Comparison of ENCODE assay signal across 12 cellular contexts in the genomic region with DNA sequence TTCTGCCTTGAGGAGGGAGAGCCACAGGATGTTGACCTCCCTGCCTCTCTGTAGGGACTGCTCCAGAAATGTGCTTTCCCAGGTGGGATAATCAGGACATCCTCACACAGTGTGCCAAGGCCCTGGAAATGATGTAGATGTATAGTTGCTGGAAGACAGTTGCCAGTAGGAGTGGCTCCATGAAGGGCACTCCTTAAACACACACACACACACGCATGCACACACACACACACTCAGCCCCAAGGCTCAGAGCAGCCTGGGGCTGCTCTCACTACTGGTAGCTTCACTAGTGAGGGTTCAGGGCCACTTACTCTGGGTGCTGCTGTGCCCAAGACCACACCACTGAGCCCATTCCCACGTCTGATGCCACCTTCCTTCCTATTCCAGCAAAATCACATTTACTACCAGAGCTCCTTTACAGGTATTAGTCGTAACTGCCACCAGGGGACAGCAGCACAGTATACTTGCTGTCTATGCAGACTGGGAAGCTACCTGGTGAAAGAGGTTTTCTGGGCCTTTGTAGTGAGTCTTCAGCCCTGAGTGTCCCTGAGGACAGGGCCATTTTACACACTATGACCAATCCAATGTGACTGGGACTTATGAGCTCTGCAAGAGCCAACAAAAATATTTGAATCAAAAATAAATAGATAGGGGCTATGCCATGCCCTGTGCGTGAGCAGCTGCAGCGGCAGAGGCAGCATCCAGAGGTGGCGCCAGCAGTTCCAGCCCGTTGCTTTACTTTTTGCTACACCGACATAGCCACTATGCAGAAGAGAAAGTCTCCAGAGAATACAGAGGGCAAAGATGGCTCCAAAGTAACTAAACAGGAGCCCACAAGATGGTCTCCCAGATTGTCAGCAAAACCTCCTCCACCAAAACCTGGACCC. TPM values are rescaled to one million over a fixed set of nuclear protein-coding genes. Genes with fewer than 3 reads are reported as not detected.
A peak's percentile ranks its signal among the peaks of the same experiment; 100 is the strongest.
DNase-seq lines count a peak whose midpoint lies in the region; ATAC-seq, FAIRE-seq and TF ChIP-seq lines count a peak whose summit lies in the region.
"Had no signal": no experiment of that assay in that cellular context is flagged by ENCODE, and none has a peak within 500 bp of the region (broad histone marks: within the 10 kb centered on the region; RNA-seq: fewer than 3 reads in every experiment).

No MANE protein-coding gene starts in this region.

- H3K27me3 ChIP-seq in breast epithelium (peaks cover 0 to 8% of the 10 kb centered on the region in 2 donors), small intestine (ENCODE audit: control insufficient read depth in 2 of 2, insufficient read depth in 2 of 2, low read length in 2 of 2) (peaks cover 0 to 1% of the 10 kb centered on the region in 2 donors)
- H3K27me3 ChIP-seq: stomach had no signal

- H3K9me3 ChIP-seq in breast epithelium, result no peaks in the 10 kb centered on the region
- H3K9me3 ChIP-seq in small intestine (ENCODE audit: control insufficient read depth, low read depth), result no peaks in the 10 kb centered on the region
- H3K9me3 ChIP-seq: neutrophil, stomach had no signal

- H3K4me1 Mint-ChIP-seq in activated CD4-positive, alpha-beta T cell treated with anti-CD3 and anti-CD28 coated beads for 36 hours, result peaks cover 8% of the 10 kb centered on the region
- H3K4me1 Mint-ChIP-seq in activated T-helper 1 cell treated with anti-CD3 and anti-CD28 coated beads, Interleukin-12 subunit alpha, Interleukin-12 subunit beta, Interleukin-2, Interleukin-4 antibody, amounts not matched to agents 30 ng/mL and 10 ng/mL and 1 ng/mL, durations not matched to agents 14 hours and 24 hours and 36 hours (ENCODE audit: low read depth), result no peaks in the 10 kb centered on the region
- H3K4me1 Mint-ChIP-seq: endodermal cell had no signal

- peak; percentile 30 for DNase-seq in activated CD4-positive, alpha-beta T cell treated with anti-CD3 and anti-CD28 coated beads for 36 hours
- no peak for DNase-seq in activated CD4-positive, alpha-beta T cell treated with anti-CD3 and anti-CD28 coated beads, Interleukin-2, amount 50 U/mL, for 4 hours
- DNase-seq in NCI-H1930 (lab: John Stamatoyannopoulos, UW) (peak; percentile 29 to 53), breast epithelium (ENCODE audit: low spot score in 2 of 2) (no peak), small intestine (peak; percentile 20), nucleus accumbens (lab: John Stamatoyannopoulos, UW) (no peak)
- DNase-seq in activated T-helper 1 cell treated with anti-CD3 and anti-CD28 coated beads, Interleukin-12 subunit alpha, Interleukin-12 subunit beta, Interleukin-2, Interleukin-4 antibody, amounts not matched to agents 30 ng/mL and 10 ng/mL and 1 ng/mL, durations not matched to agents 14 hours and 24 hours and 36 hours (ENCODE audit: low spot score), result no peak
- DNase-seq: CD8-positive, alpha-beta T cell; endodermal cell; stomach had no signal

- intact Hi-C loops in activated CD4-positive, alpha-beta T cell treated with anti-CD3 and anti-CD28 coated beads for 36 hours (cut with DNase I, micrococcal nuclease), result loop anchor here in 1 of 2 experiments (2.0 to 5.0 kb wide), 2 partner anchors 42 to 58 kb away; no protein-coding TSS in a partner anchor
- intact Hi-C loops in breast epithelium (cut with DNase I; ENCODE audit: low total_unique reads), result no loop called here
- intact Hi-C loops in activated T-helper 1 cell treated with anti-CD3 and anti-CD28 coated beads, Interleukin-12 subunit alpha, Interleukin-12 subunit beta, Interleukin-2, Interleukin-4 antibody, amounts not matched to agents 30 ng/mL and 10 ng/mL and 1 ng/mL, durations not matched to agents 14 hours and 24 hours and 36 hours (cut with micrococcal nuclease), result loop anchor here (1.0 kb wide), 1 partner anchor 59 kb away; no protein-coding TSS in a partner anchor

- H3K36me3 Mint-ChIP-seq in activated CD4-positive, alpha-beta T cell treated with anti-CD3 and anti-CD28 coated beads for 36 hours (ENCODE audit: low read depth), result no peaks in the 10 kb centered on the region
- H3K36me3 Mint-ChIP-seq in activated T-helper 1 cell treated with anti-CD3 and anti-CD28 coated beads, Interleukin-12 subunit alpha, Interleukin-12 subunit beta, Interleukin-2, Interleukin-4 antibody, amounts not matched to agents 30 ng/mL and 10 ng/mL and 1 ng/mL, durations not matched to agents 14 hours and 24 hours and 36 hours (ENCODE audit: low read depth), result no peaks in the 10 kb centered on the region
- H3K36me3 Mint-ChIP-seq: CD8-positive, alpha-beta T cell had no signal

- FAIRE-seq in small intestine (lab: Jason Lieb, UNC), result no peak

- ATAC-seq in activated CD4-positive, alpha-beta T cell treated with anti-CD3 and anti-CD28 coated beads for 36 hours, result no peak
- ATAC-seq in HG02610 (IDR thresholded peaks at IDR 0.05; ENCODE audit: unreplicated experiment), result no peak
- ATAC-seq: CD8-positive, alpha-beta T cell had no signal

- H3K27ac ChIP-seq in breast epithelium (no peak overlapping the region), small intestine (ENCODE audit: low read depth in 1 of 2, low read length in 1 of 2) (no peak overlapping the region)
- H3K27ac ChIP-seq: neutrophil, stomach had no signal

- H3K4me3 ChIP-seq in breast epithelium (no peak overlapping the region), small intestine (ENCODE audit: low read depth in 1 of 2, low read length in 2 of 2) (no peak overlapping the region)
- H3K4me3 ChIP-seq: stomach had no signal

- TF ChIP-seq CTCF in breast epithelium (IDR thresholded peaks at IDR 0.05), result peak in 2 of 3 donors; percentile 18 to 30

- no peaks in the 10 kb centered on the region for H3K4me1 ChIP-seq in breast epithelium
- H3K4me1 ChIP-seq in small intestine (ENCODE audit: control insufficient read depth in 2 of 2, insufficient read depth in 1 of 2, low read depth in 1 of 2, low read length in 1 of 2), result no peaks in the 10 kb centered on the region
- H3K4me1 ChIP-seq: stomach had no signal

- H3K36me3 ChIP-seq in breast epithelium, result no peaks in the 10 kb centered on the region
- H3K36me3 ChIP-seq in small intestine (ENCODE audit: control insufficient read depth in 2 of 2, insufficient read depth in 2 of 2, low read length in 2 of 2), result no peaks in the 10 kb centered on the region
- H3K36me3 ChIP-seq: neutrophil, stomach had no signal

- POLR2A ChIA-PET in activated CD4-positive, alpha-beta T cell treated with anti-CD3 and anti-CD28 coated beads for 36 hours (lab: Charles Lee), result no interaction called here

- CTCF ChIA-PET in activated CD4-positive, alpha-beta T cell treated with anti-CD3 and anti-CD28 coated beads for 36 hours (lab: Charles Lee), result interaction anchor here (1.4 to 4.4 kb wide), 3 partner anchors 42 to 60 kb away, joined by 3 to 34 read pairs (median 7); no protein-coding TSS in a partner anchor

- no peak overlapping the region for H3K4me3 Mint-ChIP-seq in activated CD4-positive, alpha-beta T cell treated with anti-CD3 and anti-CD28 coated beads for 36 hours
- H3K4me3 Mint-ChIP-seq in activated T-helper 1 cell treated with anti-CD3 and anti-CD28 coated beads, Interleukin-12 subunit alpha, Interleukin-12 subunit beta, Interleukin-2, Interleukin-4 antibody, amounts not matched to agents 30 ng/mL and 10 ng/mL and 1 ng/mL, durations not matched to agents 14 hours and 24 hours and 36 hours, result no peak overlapping the region
- H3K4me3 Mint-ChIP-seq: CD8-positive, alpha-beta T cell; endodermal cell had no signal

- H3K27me3 Mint-ChIP-seq in activated CD4-positive, alpha-beta T cell treated with anti-CD3 and anti-CD28 coated beads for 36 hours, result peaks cover 8% of the 10 kb centered on the region
- H3K27me3 Mint-ChIP-seq in activated T-helper 1 cell treated with anti-CD3 and anti-CD28 coated beads, Interleukin-12 subunit alpha, Interleukin-12 subunit beta, Interleukin-2, Interleukin-4 antibody, amounts not matched to agents 30 ng/mL and 10 ng/mL and 1 ng/mL, durations not matched to agents 14 hours and 24 hours and 36 hours (ENCODE audit: insufficient read depth), result peaks cover 15% of the 10 kb centered on the region

- no peak overlapping the region for H3K27ac Mint-ChIP-seq in activated CD4-positive, alpha-beta T cell treated with anti-CD3 and anti-CD28 coated beads for 36 hours
- H3K27ac Mint-ChIP-seq in activated T-helper 1 cell treated with anti-CD3 and anti-CD28 coated beads, Interleukin-12 subunit alpha, Interleukin-12 subunit beta, Interleukin-2, Interleukin-4 antibody, amounts not matched to agents 30 ng/mL and 10 ng/mL and 1 ng/mL, durations not matched to agents 14 hours and 24 hours and 36 hours, result no peak overlapping the region
- H3K27ac Mint-ChIP-seq: CD8-positive, alpha-beta T cell; endodermal cell had no signal

- TF ChIP-seq POLR2A in breast epithelium (IDR thresholded peaks at IDR 0.05), result no peak

- 31 to 46% (median 32%) methylated on average over 8 of the region's 8 CpGs for WGBS in small intestine, 3 donors

- H3K9me3 Mint-ChIP-seq in activated CD4-positive, alpha-beta T cell treated with anti-CD3 and anti-CD28 coated beads for 36 hours (ENCODE audit: low read depth), result peaks cover 2% of the 10 kb centered on the region
- H3K9me3 Mint-ChIP-seq in activated T-helper 1 cell treated with anti-CD3 and anti-CD28 coated beads, Interleukin-12 subunit alpha, Interleukin-12 subunit beta, Interleukin-2, Interleukin-4 antibody, amounts not matched to agents 30 ng/mL and 10 ng/mL and 1 ng/mL, durations not matched to agents 14 hours and 24 hours and 36 hours, result no peaks in the 10 kb centered on the region
- H3K9me3 Mint-ChIP-seq: CD8-positive, alpha-beta T cell had no signal

RNA-seq across cellular contexts. Expression of a gene that starts 15.0 kb away (rescaled TPM):
- total RNA-seq in activated CD4-positive, alpha-beta T cell treated with anti-CD3 and anti-CD28 coated beads for 36 hours, result not detected
- total RNA-seq in breast epithelium, result under 1 TPM in 1 of 3 donors, not detected in 2; 0.66 TPM
- polyA plus RNA-seq in small intestine, result 1 to 10 TPM in 2 of 3 donors, under 1 TPM in 1; 0.95 to 2.7 (median 2.2) TPM
- not detected in 2 replicates for total RNA-seq in activated T-helper 1 cell treated with anti-CD3 and anti-CD28 coated beads, Interleukin-12 subunit alpha, Interleukin-12 subunit beta, Interleukin-2, Interleukin-4 antibody, amounts not matched to agents 30 ng/mL and 10 ng/mL and 1 ng/mL, durations not matched to agents 14 hours and 24 hours and 36 hours
- total RNA-seq: CD8-positive, alpha-beta T cell; endodermal cell had no signal

RNA-seq across cellular contexts. Expression of a gene that starts 39.2 kb away (rescaled TPM):
- not detected for total RNA-seq in activated CD4-positive, alpha-beta T cell treated with anti-CD3 and anti-CD28 coated beads for 36 hours
- total RNA-seq in breast epithelium, result not detected
- polyA plus RNA-seq in small intestine, result not detected
- not detected in 2 replicates for total RNA-seq in activated T-helper 1 cell treated with anti-CD3 and anti-CD28 coated beads, Interleukin-12 subunit alpha, Interleukin-12 subunit beta, Interleukin-2, Interleukin-4 antibody, amounts not matched to agents 30 ng/mL and 10 ng/mL and 1 ng/mL, durations not matched to agents 14 hours and 24 hours and 36 hours
- total RNA-seq: CD8-positive, alpha-beta T cell; endodermal cell had no signal

Comparison
In these comparisons a context has a peak if more than half of its experiments do, and no peak if none do; other contexts are left out.
1. DNase-seq: peak in activated CD4-positive, alpha-beta T cell treated with anti-CD3 and anti-CD28 coated beads for 36 hours (single experiment), NCI-H1930 (2 of 2) and small intestine (single experiment); none in activated CD4-positive, alpha-beta T cell treated with anti-CD3 and anti-CD28 coated beads, Interleukin-2, amount 50 U/mL, for 4 hours (0 of 2), breast epithelium (0 of 2), activated T-helper 1 cell treated with anti-CD3 and anti-CD28 coated beads, Interleukin-12 subunit alpha, Interleukin-12 subunit beta, Interleukin-2, Interleukin-4 antibody, amounts not matched to agents 30 ng/mL and 10 ng/mL and 1 ng/mL, durations not matched to agents 14 hours and 24 hours and 36 hours (single experiment) and nucleus accumbens (0 of 56).